ENCODE assay signal across 11 cellular contexts in genomic region chr6:80502871-80503270, GRCh38.
DNase-seq lines count a peak whose midpoint lies in the region; TF ChIP-seq lines count a peak whose summit lies in the region.
"Had no signal": no experiment of that assay in that cellular context is flagged by ENCODE, and none has a peak within 500 bp of the region (broad histone marks: within the 10 kb centered on the region; RNA-seq: fewer than 3 reads in every experiment).

No MANE protein-coding gene starts in this region.

- in situ Hi-C loops in GM23248 (cut with MboI), result no loop called here

- H3K27me3 ChIP-seq in GM23248 (replicated peaks; ENCODE audit: insufficient read depth), result no peaks in the 10 kb centered on the region
- H3K27me3 ChIP-seq: BLaER1 had no signal

- H3F3A ChIP-seq in GM23248 (ENCODE audit: insufficient read depth), result no peaks in the 10 kb centered on the region

- TF ChIP-seq CTCF in fibroblast of mammary gland (conservative IDR thresholded peaks at IDR 0.05; ENCODE audit: control insufficient read depth, insufficient read depth, low read depth, low read length) (no peak), osteocyte (IDR thresholded peaks at IDR 0.05) (no peak), endothelial cell (IDR thresholded peaks at IDR 0.05; ENCODE audit: unreplicated experiment) (no peak)

- H3K27ac Mint-ChIP-seq in osteocyte (ENCODE audit: unreplicated experiment) (no peak overlapping the region), endothelial cell (ENCODE audit: unreplicated experiment) (no peak overlapping the region)
- H3K27ac Mint-ChIP-seq in activated CD4-positive, alpha-beta memory T cell treated with anti-CD3 and anti-CD28 coated beads for 36 hours, result no peak overlapping the region
- H3K27ac Mint-ChIP-seq: CD8-positive, alpha-beta memory T cell had no signal

- no peaks in the 10 kb centered on the region for H3K9me2 ChIP-seq in GM23248 (ENCODE audit: insufficient read depth)

- H3K9me3 ChIP-seq in GM23248 (ENCODE audit: low read depth), result no peaks in the 10 kb centered on the region
- H3K9me3 ChIP-seq: BLaER1, Caco-2 had no signal

- POLR2A ChIA-PET in activated CD4-positive, alpha-beta memory T cell treated with anti-CD3 and anti-CD28 coated beads for 36 hours (lab: Charles Lee), result no interaction called here

- CTCF ChIA-PET in activated CD4-positive, alpha-beta memory T cell treated with anti-CD3 and anti-CD28 coated beads for 36 hours (lab: Charles Lee), result no interaction called here

- DNase-seq in NCI-H82 (lab: John Stamatoyannopoulos, UW) (peak; percentile 46), NCI-H82 treated with DMSO at 0.1 percent for 48 hours (lab: John Stamatoyannopoulos, UW; ENCODE audit: unreplicated experiment) (no peak), GM23248 (no peak), fibroblast of mammary gland (ENCODE audit: low read depth) (peak; percentile 19), osteocyte (ENCODE audit: extremely low spot score, unreplicated experiment) (no peak), endothelial cell (ENCODE audit: low spot score) (no peak)
- no peak for DNase-seq in activated CD4-positive, alpha-beta memory T cell treated with anti-CD3 and anti-CD28 coated beads for 36 hours
- DNase-seq: Caco-2; CD8-positive, alpha-beta memory T cell had no signal

- no peaks in the 10 kb centered on the region for H3K79me2 ChIP-seq in GM23248 (ENCODE audit: insufficient read depth)

- H3K4me3 Mint-ChIP-seq in osteocyte (ENCODE audit: unreplicated experiment) (no peak overlapping the region), endothelial cell (ENCODE audit: unreplicated experiment) (no peak overlapping the region)
- no peak overlapping the region for H3K4me3 Mint-ChIP-seq in activated CD4-positive, alpha-beta memory T cell treated with anti-CD3 and anti-CD28 coated beads for 36 hours
- H3K4me3 Mint-ChIP-seq: CD8-positive, alpha-beta memory T cell had no signal

- H3K4me3 ChIP-seq in GM23248, result no peak overlapping the region
- H3K4me3 ChIP-seq in fibroblast of mammary gland (ENCODE audit: control insufficient read depth, low read depth, low read length), result no peak overlapping the region
- H3K4me3 ChIP-seq: BLaER1, K562 had no signal

- no peaks in the 10 kb centered on the region for H3K36me3 ChIP-seq in GM23248 (ENCODE audit: low read depth)
- H3K36me3 ChIP-seq: BLaER1 had no signal

- H4K20me1 ChIP-seq in GM23248 (ENCODE audit: insufficient read depth), result no peaks in the 10 kb centered on the region
- H4K20me1 ChIP-seq: BLaER1 had no signal

- 0 out of 2 replicates have a peak overlapping the region, but pooled peaks have one; percentile 29 for H2AFZ ChIP-seq in GM23248

- H3K27me3 Mint-ChIP-seq in osteocyte (ENCODE audit: unreplicated experiment) (peaks cover 29% of the 10 kb centered on the region), endothelial cell (ENCODE audit: unreplicated experiment) (peaks cover 1% of the 10 kb centered on the region)
- H3K27me3 Mint-ChIP-seq in activated CD4-positive, alpha-beta memory T cell treated with anti-CD3 and anti-CD28 coated beads for 36 hours, result peaks cover 1% of the 10 kb centered on the region

- intact Hi-C loops in activated CD4-positive, alpha-beta memory T cell treated with anti-CD3 and anti-CD28 coated beads for 36 hours (cut with micrococcal nuclease), result no loop called here

- H3K4me2 ChIP-seq in GM23248 (ENCODE audit: unreplicated experiment), result no peak overlapping the region
- H3K4me2 ChIP-seq: BLaER1 had no signal

- H3K4me1 ChIP-seq in GM23248 (ENCODE audit: insufficient read depth), result no peaks in the 10 kb centered on the region
- H3K4me1 ChIP-seq: BLaER1, Caco-2 had no signal

- H3K9ac ChIP-seq in GM23248, result no peak overlapping the region
- H3K9ac ChIP-seq: BLaER1 had no signal

- H3K9me3 Mint-ChIP-seq in osteocyte (ENCODE audit: unreplicated experiment) (no peaks in the 10 kb centered on the region), endothelial cell (ENCODE audit: unreplicated experiment) (no peaks in the 10 kb centered on the region)
- no peaks in the 10 kb centered on the region for H3K9me3 Mint-ChIP-seq in activated CD4-positive, alpha-beta memory T cell treated with anti-CD3 and anti-CD28 coated beads for 36 hours
- H3K9me3 Mint-ChIP-seq: CD8-positive, alpha-beta memory T cell had no signal

- no peaks in the 10 kb centered on the region for H3K36me3 Mint-ChIP-seq in osteocyte (ENCODE audit: unreplicated experiment)
- H3K36me3 Mint-ChIP-seq in endothelial cell (ENCODE audit: low read depth, unreplicated experiment), result no peaks in the 10 kb centered on the region
- no peaks in the 10 kb centered on the region for H3K36me3 Mint-ChIP-seq in activated CD4-positive, alpha-beta memory T cell treated with anti-CD3 and anti-CD28 coated beads for 36 hours
- H3K36me3 Mint-ChIP-seq: CD8-positive, alpha-beta memory T cell had no signal

- H3K27ac ChIP-seq in GM23248, result no peak overlapping the region
- H3K27ac ChIP-seq: BLaER1 had no signal

- H3K4me1 Mint-ChIP-seq in osteocyte (ENCODE audit: unreplicated experiment) (no peaks in the 10 kb centered on the region), endothelial cell (ENCODE audit: unreplicated experiment) (no peaks in the 10 kb centered on the region)
- no peaks in the 10 kb centered on the region for H3K4me1 Mint-ChIP-seq in activated CD4-positive, alpha-beta memory T cell treated with anti-CD3 and anti-CD28 coated beads for 36 hours (ENCODE audit: low read depth)
- H3K4me1 Mint-ChIP-seq: CD8-positive, alpha-beta memory T cell had no signal

- WGBS in GM23248 (ENCODE audit: low coverage in 1 of 2, low lambda C conversion rate in 2 of 2, missing lambda C conversion rate in 2 of 2), 2 experiments, result 35 to 44% methylated on average over 1 of the region's 1 CpG

Comparison
In these comparisons a context has a peak if more than half of its experiments do, and no peak if none do; other contexts are left out.
1. DNase-seq: peak in NCI-H82 (single experiment) and fibroblast of mammary gland (single experiment); none in NCI-H82 treated with DMSO at 0.1 percent for 48 hours (single experiment), GM23248 (single experiment), osteocyte (single experiment), endothelial cell (single experiment) and activated CD4-positive, alpha-beta memory T cell treated with anti-CD3 and anti-CD28 coated beads for 36 hours (single experiment).